In the genomic region with DNA sequence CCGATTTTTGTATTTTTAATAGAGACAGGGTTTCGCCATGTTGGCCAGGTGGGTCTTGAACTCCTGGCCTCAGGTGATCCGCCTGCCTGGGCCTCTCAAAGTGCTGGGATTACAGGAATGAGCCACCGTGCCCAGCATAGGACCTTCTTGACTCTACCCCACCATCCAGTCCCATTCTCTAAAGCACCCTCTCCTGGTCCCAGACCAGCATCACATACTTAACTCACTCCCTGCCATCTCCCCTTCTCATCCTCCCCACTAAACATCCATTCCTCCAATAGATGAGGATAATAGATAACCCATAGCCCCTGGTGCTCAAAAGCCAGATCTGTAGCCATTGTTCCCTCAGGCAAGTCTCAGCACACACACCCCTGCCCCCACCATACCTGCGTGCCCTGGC, we compare ENCODE assay signal across 10 cellular contexts. TPM values are rescaled to one million over a fixed set of nuclear protein-coding genes. Genes with fewer than 3 reads are reported as not detected.
DNase-seq lines count a peak whose midpoint lies in the region; ATAC-seq and TF ChIP-seq lines count a peak whose summit lies in the region.
"Had no signal": no experiment of that assay in that cellular context is flagged by ENCODE, and none has a peak within 500 bp of the region (broad histone marks: within the 10 kb centered on the region; RNA-seq: fewer than 3 reads in every experiment).

No MANE protein-coding gene starts in this region.

- H3K27ac ChIP-seq in A673 (ENCODE audit: low read depth, low read length, poor library complexity, severe bottlenecking) = peak overlapping the region; percentile 82
- no peak overlapping the region for H3K27ac ChIP-seq in hepatocyte

- H3K9me3 Mint-ChIP-seq in activated CD8-positive, alpha-beta T cell treated with anti-CD3 and anti-CD28 coated beads for 36 hours = no peaks in the 10 kb centered on the region

- H3K36me3 Mint-ChIP-seq in activated CD8-positive, alpha-beta T cell treated with anti-CD3 and anti-CD28 coated beads for 36 hours (ENCODE audit: low read depth) = peaks cover 15% of the 10 kb centered on the region

- no peak overlapping the region for H2AFZ ChIP-seq in hepatocyte

- no TSS peak for BruUV-seq in A673 (replicated peaks; lab: Mats Ljungman, UMichigan)

- 75% methylated on average over 5 of the region's 5 CpGs for WGBS in hepatocyte (ENCODE audit: low lambda C conversion rate, missing lambda C conversion rate)

- peak overlapping the region; percentile 83 for H3K4me3 ChIP-seq in A673 (ENCODE audit: low read depth, low read length, poor library complexity, severe bottlenecking)
- H3K4me3 ChIP-seq in hepatocyte = no peak overlapping the region

- peaks cover 26% of the 10 kb centered on the region for H3K4me1 ChIP-seq in A673 (ENCODE audit: insufficient read depth, low read length, poor library complexity, severe bottlenecking)
- peaks cover 27% of the 10 kb centered on the region for H3K4me1 ChIP-seq in hepatocyte (ENCODE audit: insufficient read depth)

- TF ChIP-seq CTCF in A673 (conservative IDR thresholded peaks at IDR 0.05; ENCODE audit: low read depth, low read length) (0 out of 2 replicates have a peak, but pooled peaks have one; percentile 13), hepatocyte (IDR thresholded peaks at IDR 0.05; ENCODE audit: poor library complexity) (no peak)
- TF ChIP-seq CTCF in activated CD8-positive, alpha-beta T cell treated with anti-CD3 and anti-CD28 coated beads for 36 hours (IDR thresholded peaks at IDR 0.05) = no peak

- in situ Hi-C loops in G401 (cut with HindIII; ENCODE audit: low sequenced_read_pairs) = no loop called here

- peaks cover 10% of the 10 kb centered on the region for H3K36me3 ChIP-seq in A673 (ENCODE audit: insufficient read depth, low read length, poor library complexity, severe bottlenecking)
- H3K36me3 ChIP-seq in hepatocyte (replicated peaks; ENCODE audit: insufficient read depth, low read depth) = no peaks in the 10 kb centered on the region

- no peaks in the 10 kb centered on the region for H3K27me3 Mint-ChIP-seq in activated CD8-positive, alpha-beta T cell treated with anti-CD3 and anti-CD28 coated beads for 36 hours

- POLR2A ChIA-PET in A673 (lab: Charles Lee; ENCODE audit: low non-redundant PET) = interaction anchor here (0.6 kb wide), 1 partner anchor 12 kb away, joined by 3 read pairs; a partner anchor contains a TSS
- POLR2A ChIA-PET in activated CD8-positive, alpha-beta T cell treated with anti-CD3 and anti-CD28 coated beads for 36 hours (lab: Charles Lee) = interaction anchor here (0.6 to 1.0 kb wide), 3 partner anchors 8 to 70 kb away, joined by 3 to 5 read pairs (median 3); partner anchors contain the start of gene SCAMP3

- H3K4me1 Mint-ChIP-seq in activated CD8-positive, alpha-beta T cell treated with anti-CD3 and anti-CD28 coated beads for 36 hours (ENCODE audit: low read depth) = peaks cover 31% of the 10 kb centered on the region

- H3K4me2 ChIP-seq in hepatocyte = peak overlapping the region; percentile 100

- H3K9me2 ChIP-seq in hepatocyte (replicated peaks; ENCODE audit: insufficient read depth) = no peaks in the 10 kb centered on the region

- H3K27me3 ChIP-seq in A673 (replicated peaks; ENCODE audit: insufficient read depth, low read depth, low read length, poor library complexity) (no peaks in the 10 kb centered on the region), hepatocyte (no peaks in the 10 kb centered on the region)

- intact Hi-C loops in A673 (cut with micrococcal nuclease; ENCODE audit: unreplicated experiment) = loop anchor here (10.0 kb wide), 1 partner anchor 252 kb away; no protein-coding TSS in a partner anchor
- intact Hi-C loops in activated CD8-positive, alpha-beta T cell treated with anti-CD3 and anti-CD28 coated beads for 36 hours (cut with micrococcal nuclease) = loop anchor here (10.0 kb wide), 1 partner anchor 342 kb away; no protein-coding TSS in a partner anchor

- H3K79me2 ChIP-seq in hepatocyte = peaks cover 25% of the 10 kb centered on the region

- ATAC-seq in activated CD8-positive, alpha-beta T cell treated with anti-CD3 and anti-CD28 coated beads for 36 hours = no peak
- ATAC-seq in HG03521 (IDR thresholded peaks at IDR 0.05; ENCODE audit: unreplicated experiment) (no peak), GM21576 (IDR thresholded peaks at IDR 0.05; ENCODE audit: unreplicated experiment) (no peak)
- ATAC-seq: right cardiac atrium had no signal

- CTCF ChIA-PET in A673 (lab: Charles Lee) = no interaction called here
- CTCF ChIA-PET in activated CD8-positive, alpha-beta T cell treated with anti-CD3 and anti-CD28 coated beads for 36 hours (lab: Charles Lee) = interaction anchor here (6.6 to 6.9 kb wide), 2 partner anchors 14 to 69 kb away, joined by 170 to 232 read pairs; partner anchors contain the start of genes CLK2, RUSC1 and SCAMP3

- DNase-seq in A673 (ENCODE audit: low spot score) (peak; percentile 35), G401 (ENCODE audit: low spot score) (peak; percentile 29), hepatocyte (ENCODE audit: low spot score) (no peak), HCEC 1CT (no peak)
- no peak for DNase-seq in activated CD8-positive, alpha-beta T cell treated with anti-CD3 and anti-CD28 coated beads for 36 hours
- no peak for DNase-seq in central memory CD4-positive, alpha-beta T cell
- DNase-seq: activated effector memory CD4-positive, alpha-beta T cell treated with anti-CD3 and anti-CD28 coated beads, Interleukin-2, amount 50 U/mL, for 16 hours; right cardiac atrium had no signal

- H3K27ac Mint-ChIP-seq in activated CD8-positive, alpha-beta T cell treated with anti-CD3 and anti-CD28 coated beads for 36 hours = no peak overlapping the region

- H3K9me3 ChIP-seq in A673 (ENCODE audit: low read depth, low read length, poor library complexity, severe bottlenecking) (no peaks in the 10 kb centered on the region), hepatocyte (ENCODE audit: low read depth) (no peaks in the 10 kb centered on the region)

- H4K20me1 ChIP-seq in hepatocyte (ENCODE audit: insufficient read depth, poor library complexity, severe bottlenecking) = no peaks in the 10 kb centered on the region

- H3K4me3 Mint-ChIP-seq in activated CD8-positive, alpha-beta T cell treated with anti-CD3 and anti-CD28 coated beads for 36 hours = peak overlapping the region; percentile 77

RNA-seq across cellular contexts. Expression of gene ENTREP3, which starts 2.1 kb away (rescaled TPM):
- total RNA-seq in A673 (2021) (72.5 and 75.5 TPM in 2 replicates), hepatocyte (8.1 and 8.8 TPM in 2 replicates)
- total RNA-seq in G401 (2014; rRNA removed; shearing (Covaris generic)) = 5.4 and 7.3 TPM in 2 replicates
- 10 to 100 TPM; 41.1 to 42.2 TPM for total RNA-seq in activated CD8-positive, alpha-beta T cell treated with anti-CD3 and anti-CD28 coated beads for 36 hours
- polyA plus RNA-seq in hepatocyte = 26.0 and 27.1 TPM in 2 replicates

RNA-seq across cellular contexts. Expression of gene SCAMP3, which starts 9.0 kb away (rescaled TPM):
- total RNA-seq in A673 (2021) = 109 and 115 TPM in 2 replicates
- total RNA-seq in G401 (2014; rRNA removed; shearing (Covaris generic)) = 24.3 and 49.0 TPM in 2 replicates
- 10 to 100 TPM; 81.3 to 97.2 TPM for total RNA-seq in activated CD8-positive, alpha-beta T cell treated with anti-CD3 and anti-CD28 coated beads for 36 hours
- total RNA-seq in hepatocyte = 45.0 and 45.7 TPM in 2 replicates
- 114 and 131 TPM in 2 replicates for polyA plus RNA-seq in hepatocyte

RNA-seq across cellular contexts. Expression of gene CLK2, which starts 20.1 kb away (rescaled TPM):
- total RNA-seq in A673 (2021) = 70.2 and 79.1 TPM in 2 replicates
- 32.1 and 47.4 TPM in 2 replicates for total RNA-seq in G401 (2014; rRNA removed; shearing (Covaris generic))
- 10 to 100 TPM; 80.6 to 85.4 TPM for total RNA-seq in activated CD8-positive, alpha-beta T cell treated with anti-CD3 and anti-CD28 coated beads for 36 hours
- total RNA-seq in hepatocyte = 18.6 and 26.1 TPM in 2 replicates
- polyA plus RNA-seq in hepatocyte = 48.7 and 53.8 TPM in 2 replicates

RNA-seq across cellular contexts. Expression of gene HCN3, which starts 24.1 kb away (rescaled TPM):
- total RNA-seq in A673 (2021) (11.3 and 12.2 TPM in 2 replicates), hepatocyte (1.5 and 4.3 TPM in 2 replicates)
- 1.1 and 3.3 TPM in 2 replicates for total RNA-seq in G401 (2014; rRNA removed; shearing (Covaris generic))
- total RNA-seq in activated CD8-positive, alpha-beta T cell treated with anti-CD3 and anti-CD28 coated beads for 36 hours = 1 to 10 TPM; 1.5 TPM
- 5.6 and 8.2 TPM in 2 replicates for polyA plus RNA-seq in hepatocyte

RNA-seq across cellular contexts. Expression of gene MTX1, which starts 44.7 kb away (rescaled TPM):
- total RNA-seq in A673 (2021) (65.2 and 75.9 TPM in 2 replicates), hepatocyte (42.1 and 49.4 TPM in 2 replicates)
- 125 and 126 TPM in 2 replicates for total RNA-seq in G401 (2014; rRNA removed; shearing (Covaris generic))
- total RNA-seq in activated CD8-positive, alpha-beta T cell treated with anti-CD3 and anti-CD28 coated beads for 36 hours = 10 to 100 TPM; 59.2 to 61.0 TPM
- 78.2 and 82.0 TPM in 2 replicates for polyA plus RNA-seq in hepatocyte

Comparison
In these comparisons a context has a peak if more than half of its experiments do, and no peak if none do; other contexts are left out.
1. DNase-seq: peak in A673 (single experiment) and G401 (single experiment); none in activated CD8-positive, alpha-beta T cell treated with anti-CD3 and anti-CD28 coated beads for 36 hours (single experiment), hepatocyte (single experiment), HCEC 1CT (single experiment) and central memory CD4-positive, alpha-beta T cell (single experiment).